Comparison of ENCODE assay signal across 26 cellular contexts in the genomic region with DNA sequence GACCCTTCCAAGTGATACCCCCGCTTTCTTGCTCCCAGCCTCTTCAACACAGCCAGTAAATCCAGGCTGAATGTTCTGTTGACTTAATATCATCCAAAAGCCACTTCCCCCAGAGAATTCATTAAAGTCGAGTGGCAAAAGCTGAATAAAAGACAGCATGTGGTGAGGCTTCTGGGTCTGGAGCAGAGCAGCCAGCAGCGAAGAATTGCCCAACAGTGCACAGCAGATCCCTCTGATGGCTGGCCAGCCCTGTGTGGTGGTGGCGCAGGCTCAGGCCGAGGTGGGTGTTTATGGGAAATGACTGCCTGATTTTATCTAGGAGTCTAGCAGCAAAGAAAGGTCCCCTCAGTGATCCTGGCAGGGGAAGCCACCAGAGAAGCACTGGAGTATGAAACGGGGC. TPM values are rescaled to one million over a fixed set of nuclear protein-coding genes. Genes with fewer than 3 reads are reported as not detected.
DNase-seq lines count a peak whose midpoint lies in the region; ATAC-seq and TF ChIP-seq lines count a peak whose summit lies in the region.
"Had no signal": no experiment of that assay in that cellular context is flagged by ENCODE, and none has a peak within 500 bp of the region (broad histone marks: within the 10 kb centered on the region; RNA-seq: fewer than 3 reads in every experiment).

No MANE protein-coding gene starts in this region.

- POLR2A ChIA-PET in naive thymus-derived CD8-positive, alpha-beta T cell (lab: Charles Lee) = no interaction called here

- in situ Hi-C loops in GM23248 (cut with MboI) = no loop called here

- DNase-seq in GM23248 (peak; percentile 45), dorsolateral prefrontal cortex (no peak), left lung (no peak), MM.1S (no peak), COLO668 (lab: John Stamatoyannopoulos, UW; ENCODE audit: unreplicated experiment) (no peak), ecto neural progenitor cell (ENCODE audit: low spot score) (no peak)
- DNase-seq in stimulated activated naive B cell treated with anti-CD40 and anti-IgM and Interleukin-4, amounts not matched to agents 10 μg/mL and 1 μg/mL and 100 μg/mL, for 72 hours = no peak
- DNase-seq in naive thymus-derived CD8-positive, alpha-beta T cell = no peak
- DNase-seq: activated B cell treated with CpG ODN at 0.5 μM for 24 hours; activated CD4-positive, alpha-beta memory T cell treated with anti-CD3 and anti-CD28 coated beads for 36 hours; activated gamma-delta T cell treated with Interleukin-2 at 50 U/mL for 16 hours; activated T-cell treated with anti-CD3 and anti-CD28 coated beads for 4 hours; amniotic stem cell; CD8-positive, alpha-beta T cell; central memory CD4-positive, alpha-beta T cell; DMS53; effector memory CD4-positive, alpha-beta T cell; Karpas-422; NCI-H1105 treated with DMSO at 0.1 percent for 48 hours; NCI-H510A treated with DMSO at 0.1 percent for 48 hours; occipital lobe had no signal

- 43 to 47% methylated on average over 6 of the region's 6 CpGs for WGBS in GM23248 (ENCODE audit: low coverage in 1 of 2, low lambda C conversion rate in 2 of 2, missing lambda C conversion rate in 2 of 2), 2 experiments

- H3K9me2 ChIP-seq in GM23248 (ENCODE audit: insufficient read depth) = no peaks in the 10 kb centered on the region
- H3K9me2 ChIP-seq in MM.1S (replicated peaks; ENCODE audit: insufficient read depth, low read length) = no peaks in the 10 kb centered on the region

- H3K9ac ChIP-seq in GM23248 (no peak overlapping the region), MM.1S (ENCODE audit: low read length) (no peak overlapping the region)

- H3K4me1 Mint-ChIP-seq in stimulated activated naive B cell treated with anti-CD40 and anti-IgM and Interleukin-4, amounts not matched to agents 10 μg/mL and 1 μg/mL and 100 μg/mL, for 72 hours = peaks cover 4 to 10% of the 10 kb centered on the region in 2 donors
- no peaks in the 10 kb centered on the region for H3K4me1 Mint-ChIP-seq in naive thymus-derived CD8-positive, alpha-beta T cell
- H3K4me1 Mint-ChIP-seq: activated B cell treated with CpG ODN at 0.5 μM for 24 hours; stimulated activated memory B cell treated with anti-CD40 and anti-IgM and Interleukin-4, amounts not matched to agents 10 μg/mL and 1 μg/mL and 100 μg/mL, for 72 hours had no signal

- H3K4me3 Mint-ChIP-seq in stimulated activated naive B cell treated with anti-CD40 and anti-IgM and Interleukin-4, amounts not matched to agents 10 μg/mL and 1 μg/mL and 100 μg/mL, for 72 hours = no peak overlapping the region
- H3K4me3 Mint-ChIP-seq in naive thymus-derived CD8-positive, alpha-beta T cell = no peak overlapping the region
- H3K4me3 Mint-ChIP-seq: activated B cell treated with CpG ODN at 0.5 μM for 24 hours; activated CD4-positive, alpha-beta memory T cell treated with anti-CD3 and anti-CD28 coated beads for 36 hours; CD8-positive, alpha-beta T cell; stimulated activated memory B cell treated with anti-CD40 and anti-IgM and Interleukin-4, amounts not matched to agents 10 μg/mL and 1 μg/mL and 100 μg/mL, for 72 hours; T-helper 2 cell treated with Interferon-gamma antibody and Interleukin-4, amounts not matched to agents 5 μg/mL and 100 μg/mL, for 36 hours had no signal

- no peak for TF ChIP-seq CTCF in dorsolateral prefrontal cortex (IDR thresholded peaks at IDR 0.05 in 54 of 56, conservative IDR thresholded peaks at IDR 0.05 in 2 of 56; ENCODE audit: low read depth in 1 of 56, partially characterized antibody in 56 of 56)
- no peak for TF ChIP-seq CTCF in left lung (IDR thresholded peaks at IDR 0.05)
- no peak for TF ChIP-seq CTCF in MM.1S (IDR thresholded peaks at IDR 0.05; ENCODE audit: low read length)

- H2AFZ ChIP-seq in GM23248 (no peak overlapping the region), MM.1S (ENCODE audit: low read length) (no peak overlapping the region)

- H3K27me3 ChIP-seq in GM23248 (replicated peaks; ENCODE audit: insufficient read depth) (no peaks in the 10 kb centered on the region), dorsolateral prefrontal cortex (no peaks in the 10 kb centered on the region), left lung (peaks cover 0 to 25% of the 10 kb centered on the region in 2 donors), MM.1S (replicated peaks; ENCODE audit: insufficient read depth, low read length) (0 out of 2 replicates have a peak, but pooled peaks cover 5% of the 10 kb centered on the region)
- H3K27me3 ChIP-seq: esophagus muscularis mucosa had no signal

- H3K9me3 Mint-ChIP-seq in stimulated activated naive B cell treated with anti-CD40 and anti-IgM and Interleukin-4, amounts not matched to agents 10 μg/mL and 1 μg/mL and 100 μg/mL, for 72 hours = peaks cover 0 to 2% of the 10 kb centered on the region in 2 donors
- peaks cover 0 to 17% (median 0%) of the 10 kb centered on the region in 9 donors for H3K9me3 Mint-ChIP-seq in naive thymus-derived CD8-positive, alpha-beta T cell
- H3K9me3 Mint-ChIP-seq: activated B cell treated with CpG ODN at 0.5 μM for 24 hours; stimulated activated memory B cell treated with anti-CD40 and anti-IgM and Interleukin-4, amounts not matched to agents 10 μg/mL and 1 μg/mL and 100 μg/mL, for 72 hours; T-helper 2 cell treated with Interferon-gamma antibody and Interleukin-4, amounts not matched to agents 5 μg/mL and 100 μg/mL, for 36 hours had no signal

- 0 out of 2 replicates have a peak, but pooled peaks cover 3% of the 10 kb centered on the region for H3K4me1 ChIP-seq in GM23248 (ENCODE audit: insufficient read depth)
- H3K4me1 ChIP-seq in left lung = peaks cover 4 to 7% of the 10 kb centered on the region in 2 donors
- H3K4me1 ChIP-seq in MM.1S (ENCODE audit: low read length) = no peaks in the 10 kb centered on the region

- H3K4me2 ChIP-seq in GM23248 (ENCODE audit: unreplicated experiment) (no peak overlapping the region), MM.1S (ENCODE audit: low read depth, low read length) (no peak overlapping the region)

- H3K36me3 ChIP-seq in GM23248 (ENCODE audit: low read depth) (0 out of 2 replicates have a peak, but pooled peaks cover 5% of the 10 kb centered on the region), left lung (peaks cover 0 to 90% of the 10 kb centered on the region in 2 donors), MM.1S (replicated peaks; ENCODE audit: insufficient read depth, low read length) (no peaks in the 10 kb centered on the region)

- H3K9me3 ChIP-seq in GM23248 (ENCODE audit: low read depth) (no peaks in the 10 kb centered on the region), left lung (peaks cover 0 to 13% of the 10 kb centered on the region in 2 donors), MM.1S (replicated peaks; ENCODE audit: insufficient read depth, low read length) (no peaks in the 10 kb centered on the region)

- ATAC-seq in left lung = peak; percentile 19
- ATAC-seq in stimulated activated naive B cell treated with anti-CD40 and anti-IgM and Interleukin-4, amounts not matched to agents 10 μg/mL and 1 μg/mL and 100 μg/mL, for 72 hours (replicated peaks) = no peak
- no peak for ATAC-seq in naive thymus-derived CD8-positive, alpha-beta T cell
- ATAC-seq: CD8-positive, alpha-beta T cell; left lobe of liver; SK-N-SH treated with all-trans-retinoic acid at 6 μM for 48 hours; stimulated activated memory B cell treated with anti-CD40 and anti-IgM and Interleukin-4, amounts not matched to agents 10 μg/mL and 1 μg/mL and 100 μg/mL, for 72 hours had no signal

- H4K20me1 ChIP-seq in GM23248 (ENCODE audit: insufficient read depth) = no peaks in the 10 kb centered on the region
- no peaks in the 10 kb centered on the region for H4K20me1 ChIP-seq in MM.1S (ENCODE audit: insufficient read depth, low read length)

- no peak overlapping the region for H3K4me3 ChIP-seq in GM23248
- no peak overlapping the region for H3K4me3 ChIP-seq in dorsolateral prefrontal cortex
- H3K4me3 ChIP-seq in left lung = no peak overlapping the region
- no peak overlapping the region for H3K4me3 ChIP-seq in MM.1S (ENCODE audit: low read length)
- H3K4me3 ChIP-seq: esophagus muscularis mucosa had no signal

- intact Hi-C loops in dorsolateral prefrontal cortex (cut with DNase I) (loop anchor here in 1 of 2 donors (5.0 kb wide), 1 partner anchor 97 kb away; no protein-coding TSS in a partner anchor), left lung (cut with DNase I) (no loop called here)

- H3K36me3 Mint-ChIP-seq in stimulated activated naive B cell treated with anti-CD40 and anti-IgM and Interleukin-4, amounts not matched to agents 10 μg/mL and 1 μg/mL and 100 μg/mL, for 72 hours = peaks cover 24 to 28% of the 10 kb centered on the region in 2 donors
- H3K36me3 Mint-ChIP-seq in naive thymus-derived CD8-positive, alpha-beta T cell = no peaks in the 10 kb centered on the region
- H3K36me3 Mint-ChIP-seq: activated CD4-positive, alpha-beta memory T cell treated with anti-CD3 and anti-CD28 coated beads for 36 hours; CD8-positive, alpha-beta T cell; stimulated activated memory B cell treated with anti-CD40 and anti-IgM and Interleukin-4, amounts not matched to agents 10 μg/mL and 1 μg/mL and 100 μg/mL, for 72 hours had no signal

- H3K79me2 ChIP-seq in GM23248 (ENCODE audit: insufficient read depth) = no peaks in the 10 kb centered on the region
- H3K79me2 ChIP-seq in MM.1S (ENCODE audit: low read length) = no peaks in the 10 kb centered on the region

- H3K27me3 Mint-ChIP-seq in stimulated activated naive B cell treated with anti-CD40 and anti-IgM and Interleukin-4, amounts not matched to agents 10 μg/mL and 1 μg/mL and 100 μg/mL, for 72 hours = no peaks in the 10 kb centered on the region
- H3K27me3 Mint-ChIP-seq in naive thymus-derived CD8-positive, alpha-beta T cell = peaks cover 0 to 3% (median 0%) of the 10 kb centered on the region in 5 donors
- H3K27me3 Mint-ChIP-seq: activated B cell treated with CpG ODN at 0.5 μM for 24 hours; stimulated activated memory B cell treated with anti-CD40 and anti-IgM and Interleukin-4, amounts not matched to agents 10 μg/mL and 1 μg/mL and 100 μg/mL, for 72 hours had no signal

- H3K27ac ChIP-seq in GM23248 = no peak overlapping the region
- H3K27ac ChIP-seq in dorsolateral prefrontal cortex = peak overlapping the region in 35 of 59 donors; percentile 13 to 94 (median 60)
- H3K27ac ChIP-seq in left lung = no peak overlapping the region
- H3K27ac ChIP-seq in MM.1S (ENCODE audit: low read length) = no peak overlapping the region
- H3K27ac ChIP-seq: esophagus muscularis mucosa had no signal

- H3K27ac Mint-ChIP-seq in stimulated activated naive B cell treated with anti-CD40 and anti-IgM and Interleukin-4, amounts not matched to agents 10 μg/mL and 1 μg/mL and 100 μg/mL, for 72 hours = peak overlapping the region; percentile 20
- H3K27ac Mint-ChIP-seq in naive thymus-derived CD8-positive, alpha-beta T cell = no peak overlapping the region
- H3K27ac Mint-ChIP-seq: activated B cell treated with CpG ODN at 0.5 μM for 24 hours; activated CD4-positive, alpha-beta memory T cell treated with anti-CD3 and anti-CD28 coated beads for 36 hours; CD8-positive, alpha-beta T cell; stimulated activated memory B cell treated with anti-CD40 and anti-IgM and Interleukin-4, amounts not matched to agents 10 μg/mL and 1 μg/mL and 100 μg/mL, for 72 hours; T-helper 2 cell treated with Interferon-gamma antibody and Interleukin-4, amounts not matched to agents 5 μg/mL and 100 μg/mL, for 36 hours had no signal

- 0 out of 2 replicates have a peak, but pooled peaks cover 5% of the 10 kb centered on the region for H3F3A ChIP-seq in GM23248 (ENCODE audit: insufficient read depth)
- H3F3A ChIP-seq in MM.1S (ENCODE audit: insufficient read depth, low read length) = no peaks in the 10 kb centered on the region

RNA-seq across cellular contexts. Expression of gene RCVRN, which starts 30.3 kb away (rescaled TPM):
- total RNA-seq in GM23248 (2014; rRNA removed; shearing (Covaris generic)) = not detected in 2 replicates
- not detected in 2 replicates for polyA plus RNA-seq in GM23248 (2016; fragmentation: Nextera tagmentation; extraction: Ambion mirVana)
- total RNA-seq in dorsolateral prefrontal cortex (1 to 10 TPM in 102 of 120 experiments, under 1 TPM in 18; 0.18 to 9.5 (median 2.6) TPM), left lung (under 1 TPM; 0.47 to 0.50 TPM)
- not detected for total RNA-seq in naive thymus-derived CD8-positive, alpha-beta T cell
- polyA plus RNA-seq in naive thymus-derived CD8-positive, alpha-beta T cell = not detected
- total RNA-seq: activated CD4-positive, alpha-beta memory T cell treated with anti-CD3 and anti-CD28 coated beads for 36 hours; left lobe of liver had no signal

Comparison
In these comparisons a context has a peak if more than half of its experiments do, and no peak if none do; other contexts are left out.
1. H3K27ac ChIP-seq: peak in dorsolateral prefrontal cortex (35 of 59); none in GM23248 (single experiment), left lung (0 of 2) and MM.1S (single experiment).